ENCODE assay signal across 16 cellular contexts in the genomic region with DNA sequence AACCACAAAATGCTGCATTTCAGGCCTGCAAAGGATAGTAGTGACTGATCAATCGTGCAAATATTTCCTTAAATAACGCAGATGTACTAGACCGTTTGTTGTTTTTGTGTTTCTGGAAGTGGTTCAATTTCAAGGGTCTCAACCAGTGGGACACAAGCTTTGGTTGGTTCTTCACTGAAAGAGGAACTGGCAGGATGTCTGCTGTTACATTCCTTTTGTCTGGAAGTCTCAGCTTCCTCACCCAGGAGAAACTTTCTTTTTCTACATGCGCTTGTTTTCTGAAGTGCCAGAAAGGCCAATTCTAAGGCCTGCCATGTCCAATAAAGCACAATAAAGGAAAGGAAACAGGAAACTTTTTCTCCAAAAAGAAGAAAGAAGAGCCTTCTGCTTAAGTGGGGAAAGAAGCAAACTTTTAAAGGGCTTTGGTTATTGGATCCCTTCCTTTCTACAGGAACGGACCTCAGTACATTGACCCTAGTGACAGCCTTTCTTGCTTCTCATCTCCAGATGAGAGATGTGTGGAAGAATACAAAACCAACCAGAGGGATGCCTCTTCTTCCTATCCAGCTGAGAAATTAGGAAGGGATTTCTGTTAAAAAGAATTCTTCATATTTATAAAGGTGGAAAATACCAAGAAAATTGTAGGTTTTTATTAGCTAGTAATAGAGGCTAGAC. TPM values are rescaled to one million over a fixed set of nuclear protein-coding genes. Genes with fewer than 3 reads are reported as not detected.
DNase-seq lines count a peak whose midpoint lies in the region; TF ChIP-seq lines count a peak whose summit lies in the region.
"Had no signal": no experiment of that assay in that cellular context is flagged by ENCODE, and none has a peak within 500 bp of the region (broad histone marks: within the 10 kb centered on the region; RNA-seq: fewer than 3 reads in every experiment).

No MANE protein-coding gene starts in this region.

- DNase-seq in AG09309 (ENCODE audit: low read depth) (peak; percentile 76), LHCN-M2 (ENCODE audit: low read depth) (peak; percentile 63), endodermal cell (no peak), myocyte (ENCODE audit: low read depth) (peak; percentile 39), adrenal gland (no peak), posterior cingulate gyrus (no peak), tibial artery (no peak), foreskin melanocyte (no peak)
- DNase-seq: activated CD8-positive, alpha-beta T cell treated with anti-CD3 and anti-CD28 coated beads, Interleukin-2, amount 10 ng/mL, durations not matched to agents 7 days and 5 days; activated gamma-delta T cell treated with Interleukin-2 at 50 U/mL for 16 hours; BE2C; central memory CD4-positive, alpha-beta T cell; NCI-H510A; nucleus accumbens; Peyer's patch; T-helper 9 cell had no signal

- peaks cover 26% of the 10 kb centered on the region for H3K4me1 Mint-ChIP-seq in endodermal cell

- H3K4me3 Mint-ChIP-seq in endodermal cell, result no peak overlapping the region
- H3K4me3 Mint-ChIP-seq: activated CD8-positive, alpha-beta T cell treated with anti-CD3 and anti-CD28 coated beads, Interleukin-2, amount 10 ng/mL, durations not matched to agents 7 days and 5 days had no signal

- H3K9me3 ChIP-seq in endodermal cell (ENCODE audit: control insufficient read depth, low read length), result no peaks in the 10 kb centered on the region
- H3K9me3 ChIP-seq in adrenal gland (replicated peaks in 1 of 3), result no peaks in the 10 kb centered on the region
- no peaks in the 10 kb centered on the region for H3K9me3 ChIP-seq in tibial artery
- H3K9me3 ChIP-seq: BE2C, Peyer's patch had no signal

- peaks cover 42% of the 10 kb centered on the region for H3K27me3 Mint-ChIP-seq in endodermal cell (ENCODE audit: insufficient read depth)

- peak overlapping the region; percentile 61 for H3K4me3 ChIP-seq in AG09309 (ENCODE audit: control insufficient read depth, low read depth, low read length)
- H3K4me3 ChIP-seq in endodermal cell (ENCODE audit: low read length), result no peak overlapping the region
- H3K4me3 ChIP-seq in adrenal gland, result no peak overlapping the region
- H3K4me3 ChIP-seq in tibial artery, result no peak overlapping the region
- H3K4me3 ChIP-seq: Peyer's patch had no signal

- no peaks in the 10 kb centered on the region for H3K9me3 Mint-ChIP-seq in endodermal cell

- H3K27me3 ChIP-seq in endodermal cell (ENCODE audit: control insufficient read depth, insufficient read depth, low read length, poor library complexity, severe bottlenecking) (peaks cover 18% of the 10 kb centered on the region), adrenal gland (peaks cover under 1% of the 10 kb centered on the region), tibial artery (peaks cover 0 to 16% of the 10 kb centered on the region in 2 donors)
- H3K27me3 ChIP-seq: BE2C, Peyer's patch had no signal

- H3K36me3 Mint-ChIP-seq in endodermal cell (ENCODE audit: low read depth), result peaks cover 7% of the 10 kb centered on the region

- TF ChIP-seq POLR2A in adrenal gland (IDR thresholded peaks at IDR 0.05), result no peak

- H3K27ac Mint-ChIP-seq in endodermal cell, result no peak overlapping the region
- H3K27ac Mint-ChIP-seq: activated CD8-positive, alpha-beta T cell treated with anti-CD3 and anti-CD28 coated beads, Interleukin-2, amount 10 ng/mL, durations not matched to agents 7 days and 5 days had no signal

- H3K4me1 ChIP-seq in endodermal cell (ENCODE audit: control insufficient read depth, insufficient read depth, low read length), result no peaks in the 10 kb centered on the region
- peaks cover 0 to 15% of the 10 kb centered on the region in 2 donors for H3K4me1 ChIP-seq in adrenal gland (replicated peaks in 1 of 2)
- H3K4me1 ChIP-seq in tibial artery, result peaks cover 0 to 20% (median 18%) of the 10 kb centered on the region in 4 donors
- H3K4me1 ChIP-seq: BE2C had no signal

- intact Hi-C loops in adrenal gland (cut with DNase I), result no loop called here
- intact Hi-C loops in posterior cingulate gyrus (cut with DNase I), result no loop called here
- intact Hi-C loops in tibial artery (cut with DNase I; ENCODE audit: low total_unique reads), result no loop called here

- H3K9ac ChIP-seq in endodermal cell (ENCODE audit: extremely low read depth, low read length, poor library complexity, severe bottlenecking), result no peak overlapping the region

- H3K27ac ChIP-seq in endodermal cell (ENCODE audit: low read depth, low read length), result peak overlapping the region; percentile 8
- no peak overlapping the region for H3K27ac ChIP-seq in adrenal gland
- no peak overlapping the region for H3K27ac ChIP-seq in tibial artery
- H3K27ac ChIP-seq: Peyer's patch had no signal

- TF ChIP-seq CTCF in AG09309 (IDR thresholded peaks at IDR 0.05; ENCODE audit: control insufficient read depth, insufficient read depth, low read depth, low read length, missing control alignments), result no peak
- TF ChIP-seq CTCF in endodermal cell (conservative IDR thresholded peaks at IDR 0.05), result no peak
- no peak for TF ChIP-seq CTCF in adrenal gland (IDR thresholded peaks at IDR 0.05)
- TF ChIP-seq CTCF in tibial artery (IDR thresholded peaks at IDR 0.05), result no peak

- 87 to 100% methylated on average over 1 to 5 of the region's 5 CpGs for WGBS in endodermal cell (ENCODE audit: insufficient coverage in 1 of 2, insufficient read length in 1 of 2), 2 experiments
- 78 to 88% (median 83%) methylated on average over 5 of the region's 5 CpGs for WGBS in adrenal gland, 4 donors

- H3K36me3 ChIP-seq in endodermal cell (ENCODE audit: control insufficient read depth, insufficient read depth, low read length) (peaks cover 18% of the 10 kb centered on the region), adrenal gland (replicated peaks in 1 of 2) (no peaks in the 10 kb centered on the region), tibial artery (no peaks in the 10 kb centered on the region)
- H3K36me3 ChIP-seq: BE2C, Peyer's patch had no signal

RNA-seq across cellular contexts. Expression of gene DKK1, which starts 4.2 kb away (rescaled TPM):
- total RNA-seq in LHCN-M2 (2014; rRNA removed) (80.0 and 108 TPM in 2 replicates), endodermal cell (10 to 100 TPM; 12.0 to 28.9 TPM), myocyte (4.9 and 13.5 TPM in 2 replicates), adrenal gland (1 to 10 TPM in 2 of 8 donors, under 1 TPM in 1, not detected in 5; 0.21 to 1.7 (median 1.2) TPM)
- 122 TPM for polyA plus RNA-seq in LHCN-M2 (2012)
- 62.6 TPM for polyA plus RNA-seq in endodermal cell (2013, experiment 1 of 2)
- 53.1 TPM for polyA plus RNA-seq in endodermal cell (2013, experiment 2 of 2)
- 3.1 TPM for polyA plus RNA-seq in myocyte (2012)
- 1 to 10 TPM in 2 of 3 donors, under 1 TPM in 1; 0.31 to 1.5 (median 1.4) TPM for polyA plus RNA-seq in adrenal gland
- total RNA-seq: activated CD8-positive, alpha-beta T cell treated with anti-CD3 and anti-CD28 coated beads, Interleukin-2, amount 10 ng/mL, durations not matched to agents 7 days and 5 days had no signal

Comparison
In these comparisons a context has a peak if more than half of its experiments do, and no peak if none do; other contexts are left out.
1. DNase-seq: peak in AG09309 (single experiment), LHCN-M2 (single experiment) and myocyte (single experiment); none in endodermal cell (single experiment), adrenal gland (0 of 7), posterior cingulate gyrus (0 of 10), tibial artery (0 of 2) and foreskin melanocyte (single experiment).